ENCODE assay signal across 8 cellular contexts in genomic region chr19:32675720-32676185, GRCh38. TPM values are rescaled to one million over a fixed set of nuclear protein-coding genes. Genes with fewer than 3 reads are reported as not detected.
DNase-seq lines count a peak whose midpoint lies in the region; ATAC-seq and TF ChIP-seq lines count a peak whose summit lies in the region.

A gene with protein sequence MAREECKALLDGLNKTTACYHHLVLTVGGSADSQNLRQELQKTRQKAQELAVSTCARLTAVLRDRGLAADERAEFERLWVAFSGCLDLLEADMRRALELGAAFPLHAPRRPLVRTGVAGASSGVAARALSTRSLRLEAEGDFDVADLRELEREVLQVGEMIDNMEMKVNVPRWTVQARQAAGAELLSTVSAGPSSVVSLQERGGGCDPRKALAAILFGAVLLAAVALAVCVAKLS (plus strand): TSS chr19:32675848. CDS start chr19:32676264, 416 bp downstream.

- H3K27me3 ChIP-seq in RWPE2 (ENCODE audit: insufficient read depth, poor library complexity, severe bottlenecking), result peaks cover 25% of the 10 kb centered on the region
- H3K27me3 ChIP-seq in neuron (ENCODE audit: insufficient read depth, low read length), result peaks cover 37% of the 10 kb centered on the region
- H3K27me3 ChIP-seq in thymus (ENCODE audit: control insufficient read depth, insufficient read depth), result peaks cover 41% of the 10 kb centered on the region

- H3K4me3 ChIP-seq in RWPE2 (ENCODE audit: severe bottlenecking) (peak within 1 kb of the TSS; percentile 67), neuron (ENCODE audit: low read length) (peak within 1 kb of the TSS; percentile 84), thymus (ENCODE audit: low read length) (peak within 1 kb of the TSS; percentile 77)

- H3K36me3 Mint-ChIP-seq in activated naive CD4-positive, alpha-beta T cell treated with anti-CD3 and anti-CD28 coated beads for 36 hours (ENCODE audit: low read depth), result no peaks in the 10 kb centered on the region

- intact Hi-C loops in activated naive CD4-positive, alpha-beta T cell treated with anti-CD3 and anti-CD28 coated beads for 36 hours (cut with micrococcal nuclease), result loop anchor here (1.0 to 5.0 kb wide), 8 partner anchors 16 to 502 kb away; partner anchors contain the start of genes CEP89, DPY19L3, NUDT19 and PDCD5

- H3K27ac ChIP-seq in RWPE2 (ENCODE audit: poor library complexity, severe bottlenecking), result peak within 1 kb of the TSS; percentile 26
- peak within 1 kb of the TSS; percentile 22 for H3K27ac ChIP-seq in thymus (ENCODE audit: low read depth)

- H3K4me1 ChIP-seq in RWPE2 (ENCODE audit: insufficient read depth, poor library complexity, severe bottlenecking) (no peaks in the 10 kb centered on the region), neuron (ENCODE audit: insufficient read depth, low read length) (peaks cover 9% of the 10 kb centered on the region), thymus (ENCODE audit: control insufficient read depth, insufficient read depth, low read length) (peaks cover 24% of the 10 kb centered on the region)

- peak; percentile 68 for ATAC-seq in RWPE2 (ENCODE audit: low read depth)
- no peak for ATAC-seq in HG03159 (IDR thresholded peaks at IDR 0.05; ENCODE audit: unreplicated experiment)

- H3K27me3 Mint-ChIP-seq in activated naive CD4-positive, alpha-beta T cell treated with anti-CD3 and anti-CD28 coated beads for 36 hours (ENCODE audit: low read depth), result peaks cover 14% of the 10 kb centered on the region

- no peak for TF ChIP-seq CTCF in GM13976 (IDR thresholded peaks at IDR 0.05; ENCODE audit: borderline replicate concordance, control extremely low read depth, extremely low read depth, insufficient read depth, missing control alignments)
- TF ChIP-seq CTCF in RWPE2 (IDR thresholded peaks at IDR 0.05; ENCODE audit: poor library complexity, severe bottlenecking), result no peak

- H3K9me3 Mint-ChIP-seq in activated naive CD4-positive, alpha-beta T cell treated with anti-CD3 and anti-CD28 coated beads for 36 hours, result no peaks in the 10 kb centered on the region

- peaks cover 20% of the 10 kb centered on the region for H3K4me1 Mint-ChIP-seq in activated naive CD4-positive, alpha-beta T cell treated with anti-CD3 and anti-CD28 coated beads for 36 hours (ENCODE audit: low read depth)

- CTCF ChIA-PET in activated naive CD4-positive, alpha-beta T cell treated with anti-CD3 and anti-CD28 coated beads for 36 hours (lab: Charles Lee), result interaction anchor here (1.2 kb wide), 1 partner anchor 16 kb away, joined by 4 read pairs; the partner anchor contains the start of gene NUDT19

- WGBS in thymus, result 4% methylated on average over 53 of the region's 53 CpGs

- peak; percentile 56 for DNase-seq in GM13976 (ENCODE audit: low spot score)
- peak; percentile 82 for DNase-seq in HuH-7.5 (ENCODE audit: low spot score)
- peak; percentile 80 for DNase-seq in RWPE2 (ENCODE audit: low spot score)
- peak; percentile 55 for DNase-seq in activated naive CD4-positive, alpha-beta T cell treated with anti-CD3 and anti-CD28 coated beads for 36 hours
- DNase-seq in germinal center (ENCODE audit: low spot score), result peak; percentile 65

- H3K27ac Mint-ChIP-seq in activated naive CD4-positive, alpha-beta T cell treated with anti-CD3 and anti-CD28 coated beads for 36 hours, result peak within 1 kb of the TSS; percentile 39

- H2AFZ ChIP-seq in neuron (ENCODE audit: low read depth, low read length), result peak within 1 kb of the TSS; percentile 50

- in situ Hi-C loops in GM13976 (cut with MboI; ENCODE audit: low sequenced_read_pairs, unreplicated experiment), result no loop called here

- no peaks in the 10 kb centered on the region for H3K9me3 ChIP-seq in RWPE2 (ENCODE audit: severe bottlenecking)
- no peaks in the 10 kb centered on the region for H3K9me3 ChIP-seq in neuron (ENCODE audit: low read length)
- no peaks in the 10 kb centered on the region for H3K9me3 ChIP-seq in thymus (ENCODE audit: control insufficient read depth)

- H3K4me3 Mint-ChIP-seq in activated naive CD4-positive, alpha-beta T cell treated with anti-CD3 and anti-CD28 coated beads for 36 hours, result peak within 1 kb of the TSS; percentile 80

- H3K36me3 ChIP-seq in RWPE2 (ENCODE audit: low read depth) (0 out of 2 replicates have a peak, but pooled peaks cover 2% of the 10 kb centered on the region), neuron (ENCODE audit: insufficient read depth, low read length) (no peaks in the 10 kb centered on the region), thymus (ENCODE audit: control insufficient read depth, insufficient read depth) (no peaks in the 10 kb centered on the region)

RNA-seq across cellular contexts. Expression of the gene that starts here (rescaled TPM):
- total RNA-seq in activated naive CD4-positive, alpha-beta T cell treated with anti-CD3 and anti-CD28 coated beads for 36 hours, result under 1 TPM; 0.10 to 0.12 TPM
- 0.11 TPM for polyA plus RNA-seq in thymus

Comparison
In these comparisons a context has a peak if more than half of its experiments do, and no peak if none do; other contexts are left out.
1. Peak in DNase-seq in activated naive CD4-positive, alpha-beta T cell treated with anti-CD3 and anti-CD28 coated beads for 36 hours; RNA of the gene not detected or under 1 TPM.